In the genomic region with DNA sequence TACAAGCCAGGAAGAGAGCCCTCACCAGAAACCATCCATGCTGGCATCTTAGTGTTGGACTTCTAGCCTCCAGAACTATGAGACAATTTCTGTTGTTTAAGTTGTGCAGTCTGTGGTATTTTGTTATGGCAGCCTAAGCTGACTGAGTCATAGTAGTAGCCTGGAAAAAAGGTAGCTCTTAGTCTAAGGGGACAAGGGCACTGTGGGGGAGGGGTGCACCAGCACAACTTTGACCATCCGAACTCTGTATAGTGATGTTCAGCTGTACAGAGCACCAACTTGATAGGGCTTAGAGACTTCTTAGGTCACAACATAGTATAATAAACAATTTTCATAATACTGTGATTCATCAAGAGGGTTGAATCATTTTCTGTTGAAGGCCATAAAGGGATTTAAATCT, we compare ENCODE assay signal across 14 cellular contexts. TPM values are rescaled to one million over a fixed set of nuclear protein-coding genes. Genes with fewer than 3 reads are reported as not detected.
DNase-seq lines count a peak whose midpoint lies in the region; ATAC-seq and TF ChIP-seq lines count a peak whose summit lies in the region.
"Had no signal": no experiment of that assay in that cellular context is flagged by ENCODE, and none has a peak within 500 bp of the region (broad histone marks: within the 10 kb centered on the region; RNA-seq: fewer than 3 reads in every experiment).

No MANE protein-coding gene starts in this region.

- peaks cover 5% of the 10 kb centered on the region for H3K36me3 Mint-ChIP-seq in activated naive CD4-positive, alpha-beta T cell treated with anti-CD3 and anti-CD28 coated beads, Interleukin-2, amount 50 U/mL, for 24 hours
- H3K36me3 Mint-ChIP-seq in stimulated activated effector memory CD8-positive, alpha-beta T cell treated with anti-CD3 and anti-CD28 coated beads, Interleukin-12 subunit alpha, Interleukin-12 subunit beta, amount 100 ng/mL, for 72 hours: peaks cover 52% of the 10 kb centered on the region
- H3K36me3 Mint-ChIP-seq in H9 (ENCODE audit: insufficient read depth in 1 of 3, low read depth in 3 of 3): peaks cover 29 to 51% (median 48%) of the 10 kb centered on the region in 3 experiments; a peak in 6 of 7 replicates

- H3K9me3 Mint-ChIP-seq in activated naive CD4-positive, alpha-beta T cell treated with anti-CD3 and anti-CD28 coated beads, Interleukin-2, amount 50 U/mL, for 24 hours: no peaks in the 10 kb centered on the region
- H3K9me3 Mint-ChIP-seq in stimulated activated effector memory CD8-positive, alpha-beta T cell treated with anti-CD3 and anti-CD28 coated beads, Interleukin-12 subunit alpha, Interleukin-12 subunit beta, amount 100 ng/mL, for 72 hours: no peaks in the 10 kb centered on the region
- H3K9me3 Mint-ChIP-seq in H9: no peaks in the 10 kb centered on the region

- no peak overlapping the region for H3K23ac ChIP-seq in H9 (ENCODE audit: insufficient read length, low read depth, low read length)

- no peaks in the 10 kb centered on the region for H3K27me3 ChIP-seq in SJSA1 (replicated peaks)
- no peaks in the 10 kb centered on the region for H3K27me3 ChIP-seq in WERI-Rb-1 (ENCODE audit: insufficient read depth, low read depth, severe bottlenecking)
- no peaks in the 10 kb centered on the region for H3K27me3 ChIP-seq in H9 (ENCODE audit: insufficient read depth, low read length)
- H3K27me3 ChIP-seq: BLaER1 treated with 17β-estradiol and CSF1 and Interleukin-3, amounts not matched to agents 10 nM and 100 nM; heart right ventricle; thyroid gland had no signal

- H2AK5ac ChIP-seq in H9 (ENCODE audit: insufficient read length, low read length): no peak overlapping the region

- no peak overlapping the region for H3K4me3 Mint-ChIP-seq in activated naive CD4-positive, alpha-beta T cell treated with anti-CD3 and anti-CD28 coated beads, Interleukin-2, amount 50 U/mL, for 24 hours
- no peak overlapping the region for H3K4me3 Mint-ChIP-seq in stimulated activated effector memory CD8-positive, alpha-beta T cell treated with anti-CD3 and anti-CD28 coated beads, Interleukin-12 subunit alpha, Interleukin-12 subunit beta, amount 100 ng/mL, for 72 hours
- H3K4me3 Mint-ChIP-seq in H9: no peak overlapping the region

- peak overlapping the region; percentile 16; the same call in 1 of the 2 replicates for H3K27ac ChIP-seq in SJSA1
- H3K27ac ChIP-seq in WERI-Rb-1: no peak overlapping the region
- H3K27ac ChIP-seq in H9 (ENCODE audit: insufficient read length, low read depth, low read length): no peak overlapping the region
- H3K27ac ChIP-seq: BLaER1 treated with 17β-estradiol and CSF1 and Interleukin-3, amounts not matched to agents 10 nM and 100 nM; heart right ventricle; thyroid gland had no signal

- TF ChIP-seq CTCF in fibroblast of mammary gland (conservative IDR thresholded peaks at IDR 0.05; ENCODE audit: control insufficient read depth, insufficient read depth, low read depth, low read length): no peak
- TF ChIP-seq CTCF in WERI-Rb-1 (IDR thresholded peaks at IDR 0.05; ENCODE audit: low read depth, low read length): no peak
- no peak for TF ChIP-seq CTCF in H9 (conservative IDR thresholded peaks at IDR 0.05)

- no peak overlapping the region for H3K9ac ChIP-seq in H9 (ENCODE audit: extremely low read depth, insufficient read length, low read length)
- H3K9ac ChIP-seq: BLaER1 treated with 17β-estradiol and CSF1 and Interleukin-3, amounts not matched to agents 10 nM and 100 nM had no signal

- H2BK15ac ChIP-seq in H9 (ENCODE audit: low read depth, low read length): no peak overlapping the region

- WGBS in H9 (ENCODE audit: extremely low coverage, insufficient read length, low lambda C conversion rate): no CpG with 5 or more reads among the region's 1 CpG

- H2BK12ac ChIP-seq in H9 (ENCODE audit: insufficient read length, low read depth, low read length): no peak overlapping the region

- H4K91ac ChIP-seq in H9 (ENCODE audit: insufficient read length, low read depth, low read length): no peak overlapping the region

- H3K4me1 ChIP-seq in SJSA1 (replicated peaks): peaks cover 31% of the 10 kb centered on the region
- no peaks in the 10 kb centered on the region for H3K4me1 ChIP-seq in H9 (ENCODE audit: insufficient read depth, low read length)
- H3K4me1 ChIP-seq: thyroid gland had no signal

- no peak overlapping the region for H3K4ac ChIP-seq in H9 (ENCODE audit: low read depth, low read length)

- no peaks in the 10 kb centered on the region for H3K27me3 Mint-ChIP-seq in activated naive CD4-positive, alpha-beta T cell treated with anti-CD3 and anti-CD28 coated beads, Interleukin-2, amount 50 U/mL, for 24 hours
- no peaks in the 10 kb centered on the region for H3K27me3 Mint-ChIP-seq in H9 (ENCODE audit: low read depth)
- H3K27me3 Mint-ChIP-seq: progenitor cell of endocrine pancreas had no signal

- peaks cover 6% of the 10 kb centered on the region for H3K79me1 ChIP-seq in H9 (ENCODE audit: insufficient read depth, low read depth, low read length, poor library complexity, severe bottlenecking)

- ATAC-seq in stimulated activated effector memory CD8-positive, alpha-beta T cell treated with anti-CD3 and anti-CD28 coated beads, Interleukin-12 subunit alpha, Interleukin-12 subunit beta, amount 100 ng/mL, for 72 hours: peak; percentile 80
- ATAC-seq in HG02678 (IDR thresholded peaks at IDR 0.05; ENCODE audit: unreplicated experiment): no peak

- H2BK20ac ChIP-seq in H9 (ENCODE audit: low read depth, low read length, poor library complexity, severe bottlenecking): no peak overlapping the region

- no peak overlapping the region for H3T11ph ChIP-seq in H9 (ENCODE audit: low read length)

- no peak overlapping the region for H3K4me2 ChIP-seq in H9 (ENCODE audit: insufficient read depth, insufficient read length, low read length)
- H3K4me2 ChIP-seq: BLaER1 treated with 17β-estradiol and CSF1 and Interleukin-3, amounts not matched to agents 10 nM and 100 nM had no signal

- peak overlapping the region; percentile 52 for H3K27ac Mint-ChIP-seq in activated naive CD4-positive, alpha-beta T cell treated with anti-CD3 and anti-CD28 coated beads, Interleukin-2, amount 50 U/mL, for 24 hours
- H3K27ac Mint-ChIP-seq in stimulated activated effector memory CD8-positive, alpha-beta T cell treated with anti-CD3 and anti-CD28 coated beads, Interleukin-12 subunit alpha, Interleukin-12 subunit beta, amount 100 ng/mL, for 72 hours: peak overlapping the region; percentile 83
- H3K27ac Mint-ChIP-seq in H9: 0 out of 7 replicates have a peak overlapping the region, but pooled peaks of 1 of the 3 experiments have one; percentile 26
- H3K27ac Mint-ChIP-seq: progenitor cell of endocrine pancreas had no signal

- no peak overlapping the region for H4K5ac ChIP-seq in H9 (ENCODE audit: insufficient read length, low read depth, low read length)

- H4K8ac ChIP-seq in H9 (replicated peaks; ENCODE audit: insufficient read length, low read depth, low read length): no peak overlapping the region

- H4K20me1 ChIP-seq in H9 (ENCODE audit: control insufficient read depth, insufficient read depth, insufficient read length): no peaks in the 10 kb centered on the region

- peaks cover 47% of the 10 kb centered on the region for H3K4me1 Mint-ChIP-seq in activated naive CD4-positive, alpha-beta T cell treated with anti-CD3 and anti-CD28 coated beads, Interleukin-2, amount 50 U/mL, for 24 hours
- peaks cover 29% of the 10 kb centered on the region for H3K4me1 Mint-ChIP-seq in stimulated activated effector memory CD8-positive, alpha-beta T cell treated with anti-CD3 and anti-CD28 coated beads, Interleukin-12 subunit alpha, Interleukin-12 subunit beta, amount 100 ng/mL, for 72 hours
- H3K4me1 Mint-ChIP-seq in H9: peaks cover 9 to 13% of the 10 kb centered on the region in 2 experiments

- H3K4me3 ChIP-seq in SJSA1 (no peak overlapping the region), fibroblast of mammary gland (ENCODE audit: control insufficient read depth, low read depth, low read length) (no peak overlapping the region), WERI-Rb-1 (ENCODE audit: low read depth, low read length) (no peak overlapping the region)
- H3K4me3 ChIP-seq: BLaER1 treated with 17β-estradiol and CSF1 and Interleukin-3, amounts not matched to agents 10 nM and 100 nM; heart right ventricle; thyroid gland had no signal

- H3K79me2 ChIP-seq in H9 (ENCODE audit: insufficient read depth, low read length): peaks cover 2% of the 10 kb centered on the region; the same call in 1 of the 2 replicates

- H3K36me3 ChIP-seq in SJSA1 (peaks cover 56% of the 10 kb centered on the region), WERI-Rb-1 (peaks cover 41% of the 10 kb centered on the region)

- H2BK120ac ChIP-seq in H9 (ENCODE audit: low read depth, low read length, poor library complexity, severe bottlenecking): no peak overlapping the region

- H3K14ac ChIP-seq in H9 (ENCODE audit: insufficient read depth, low read length): no peak overlapping the region

- H3K9me3 ChIP-seq in SJSA1 (replicated peaks): 0 out of 2 replicates have a peak, but pooled peaks cover 3% of the 10 kb centered on the region
- no peaks in the 10 kb centered on the region for H3K9me3 ChIP-seq in WERI-Rb-1 (ENCODE audit: severe bottlenecking)
- H3K9me3 ChIP-seq in H9 (ENCODE audit: control insufficient read depth, low read depth, low read length): no peaks in the 10 kb centered on the region
- H3K9me3 ChIP-seq: BLaER1 treated with 17β-estradiol and CSF1 and Interleukin-3, amounts not matched to agents 10 nM and 100 nM; heart right ventricle; thyroid gland had no signal

- no peak for DNase-seq in activated naive CD4-positive, alpha-beta T cell (lab: John Stamatoyannopoulos, UW)
- peak; percentile 53 to 59 for DNase-seq in SJSA1 (ENCODE audit: low read depth in 1 of 2, low spot score in 2 of 2)
- DNase-seq in fibroblast of mammary gland (ENCODE audit: low read depth): peak; percentile 69
- DNase-seq in stimulated activated effector memory CD8-positive, alpha-beta T cell treated with anti-CD3 and anti-CD28 coated beads, Interleukin-12 subunit alpha, Interleukin-12 subunit beta, amount 100 ng/mL, for 72 hours (ENCODE audit: low spot score in 2 of 2): no peak
- DNase-seq in WERI-Rb-1: no peak
- no peak for DNase-seq in H9
- DNase-seq: cerebellar nuclear complex, heart right ventricle, thyroid gland had no signal

- no peak overlapping the region for H3K18ac ChIP-seq in H9 (ENCODE audit: insufficient read length, low read depth, low read length)

- no peak overlapping the region for H3K56ac ChIP-seq in H9 (ENCODE audit: insufficient read length, low read depth, low read length)

- H2AFZ ChIP-seq in H9 (ENCODE audit: low read length): no peak overlapping the region

- no peaks in the 10 kb centered on the region for H3K23me2 ChIP-seq in H9 (ENCODE audit: insufficient read length, low read depth, low read length, poor library complexity, severe bottlenecking)

- no peak overlapping the region for H2BK5ac ChIP-seq in H9 (ENCODE audit: insufficient read length, low read length)

RNA-seq across cellular contexts. Expression of gene EIF4EBP2, which starts 14.3 kb away (rescaled TPM):
- 30.3 and 42.4 TPM in 2 replicates for total RNA-seq in SJSA1 (2014; rRNA removed; shearing (Covaris generic))
- total RNA-seq in H9 (2021): 91.1 and 93.2 TPM in 2 replicates

RNA-seq across cellular contexts. Expression of gene NODAL, which starts 23.3 kb away (rescaled TPM):
- not detected in 2 replicates for total RNA-seq in SJSA1 (2014; rRNA removed; shearing (Covaris generic))
- 80.7 and 84.7 TPM in 2 replicates for total RNA-seq in H9 (2021)
- total RNA-seq: OCI-LY7, progenitor cell of endocrine pancreas, thyroid gland had no signal

RNA-seq across cellular contexts. Expression of gene LRRC20, which starts 35.8 kb away (rescaled TPM):
- total RNA-seq in SJSA1 (2014; rRNA removed; shearing (Covaris generic)): 17.5 and 30.7 TPM in 2 replicates
- total RNA-seq in H9 (2021): 4.8 and 6.0 TPM in 2 replicates

Comparison
In these comparisons a context has a peak if more than half of its experiments do, and no peak if none do; other contexts are left out.
1. DNase-seq: peak in SJSA1 (2 of 2) and fibroblast of mammary gland (single experiment); none in activated naive CD4-positive, alpha-beta T cell (0 of 4), stimulated activated effector memory CD8-positive, alpha-beta T cell treated with anti-CD3 and anti-CD28 coated beads, Interleukin-12 subunit alpha, Interleukin-12 subunit beta, amount 100 ng/mL, for 72 hours (0 of 2), WERI-Rb-1 (single experiment) and H9 (single experiment).
2. RNA of gene NODAL, which starts 23.3 kb away (total RNA-seq): 80.7 to 84.7 TPM in H9; not detected in SJSA1; every median in the first group is over 10 times any median in the second.